19 cellular contexts compared by ENCODE assay signal in the genomic region with DNA sequence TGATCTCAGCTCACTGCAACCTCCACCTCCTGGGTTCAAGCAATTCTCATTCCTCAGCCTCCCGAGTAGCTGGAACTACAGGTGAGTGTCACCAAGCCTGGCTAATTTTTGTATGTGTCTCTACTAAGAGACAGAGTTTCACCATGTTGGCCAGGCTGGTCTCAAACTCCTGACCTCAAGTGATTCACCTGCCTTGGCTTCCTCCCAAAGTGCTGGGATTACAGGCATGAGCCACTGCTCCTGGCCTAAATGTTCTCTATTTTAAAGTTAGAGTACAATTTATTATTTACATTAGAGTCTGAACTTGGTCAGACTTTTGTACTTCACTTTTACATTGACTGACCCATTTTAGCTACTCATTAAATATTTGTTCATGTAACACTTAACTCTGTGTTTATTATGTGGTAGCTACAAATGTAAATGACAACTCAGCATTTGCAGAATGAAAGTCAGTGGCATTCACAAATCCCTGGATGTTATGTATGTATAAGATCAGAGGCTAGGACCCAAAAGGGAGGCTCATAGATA.
DNase-seq lines count a peak whose midpoint lies in the region; ATAC-seq, FAIRE-seq and TF ChIP-seq lines count a peak whose summit lies in the region.
"Had no signal": no experiment of that assay in that cellular context is flagged by ENCODE, and none has a peak within 500 bp of the region (broad histone marks: within the 10 kb centered on the region; RNA-seq: fewer than 3 reads in every experiment).

No MANE protein-coding gene starts in this region.

- peak overlapping the region; percentile 20; the same call in 1 of the 2 replicates for H2AFZ ChIP-seq in OCI-LY7 (ENCODE audit: low read length)
- H2AFZ ChIP-seq: GM23248 had no signal

- FAIRE-seq in pancreas (lab: Jason Lieb, UNC): no peak
- FAIRE-seq: A204.1, GM19239 had no signal

- H3K79me2 ChIP-seq in OCI-LY7 (ENCODE audit: insufficient read depth, low read depth, low read length): no peaks in the 10 kb centered on the region

- CTCF ChIA-PET in OCI-LY7 (lab: Charles Lee; ENCODE audit: unreplicated experiment): no interaction called here

- H3K4me1 ChIP-seq in OCI-LY7 (ENCODE audit: insufficient read depth, low read length, poor library complexity, severe bottlenecking): no peaks in the 10 kb centered on the region
- no peaks in the 10 kb centered on the region for H3K4me1 ChIP-seq in HAP-1
- no peaks in the 10 kb centered on the region for H3K4me1 ChIP-seq in pancreas

- H3K4me3 ChIP-seq in OCI-LY7 (ENCODE audit: low read depth, low read length, poor library complexity, severe bottlenecking) (no peak overlapping the region), dorsolateral prefrontal cortex (no peak overlapping the region), HAP-1 (no peak overlapping the region), pancreas (no peak overlapping the region)
- H3K4me3 ChIP-seq: GM23248 had no signal

- H4K20me1 ChIP-seq in OCI-LY7 (ENCODE audit: insufficient read depth, low read length): no peaks in the 10 kb centered on the region

- no peaks in the 10 kb centered on the region for H3K27me3 ChIP-seq in dorsolateral prefrontal cortex
- H3K27me3 ChIP-seq in HAP-1 (ENCODE audit: low read depth): no peaks in the 10 kb centered on the region
- no peaks in the 10 kb centered on the region for H3K27me3 ChIP-seq in pancreas

- H3K27ac ChIP-seq in OCI-LY7 (ENCODE audit: low read depth, low read length, poor library complexity, severe bottlenecking) (no peak overlapping the region), dorsolateral prefrontal cortex (peak overlapping the region in 44 of 59 donors; percentile 1 to 79 (median 48)), pancreas (no peak overlapping the region)
- H3K27ac ChIP-seq: GM23248, HL-60 had no signal

- H3K36me3 ChIP-seq in OCI-LY7 (ENCODE audit: insufficient read depth, low read length) (no peaks in the 10 kb centered on the region), HAP-1 (replicated peaks) (no peaks in the 10 kb centered on the region), pancreas (no peaks in the 10 kb centered on the region)

- DNase-seq in Daoy (ENCODE audit: low read depth) (peak; percentile 51), HT1080 (ENCODE audit: low read depth) (peak; percentile 12), OCI-LY7 (ENCODE audit: low spot score) (no peak), dorsolateral prefrontal cortex (no peak), HK-2 (ENCODE audit: unreplicated experiment) (no peak), HAP-1 (ENCODE audit: low spot score in 2 of 2) (no peak), pancreas (no peak)
- DNase-seq: C1 segment of cervical spinal cord; CD4-positive, alpha-beta T cell; DND-41; GF-D8; GM23248; H9; IMR-90; KBM-7 had no signal

- ATAC-seq in HG03097 (IDR thresholded peaks at IDR 0.05; ENCODE audit: low FRiP score, unreplicated experiment): no peak
- ATAC-seq in pancreas: no peak

- H3K9me2 ChIP-seq in OCI-LY7 (ENCODE audit: insufficient read depth, low read length): no peaks in the 10 kb centered on the region

- no peak overlapping the region for H3K4me2 ChIP-seq in OCI-LY7 (ENCODE audit: low read length)

- no TSS peak for BruUV-seq in OCI-LY7 (replicated peaks; lab: Mats Ljungman, UMichigan)

- POLR2A ChIA-PET in OCI-LY7 (lab: Charles Lee): interaction anchor here (0.5 to 2.0 kb wide), 3 partner anchors 10 to 104 kb away, joined by 3 to 7 read pairs (median 4); no protein-coding TSS in a partner anchor

- TF ChIP-seq CTCF in OCI-LY7 (conservative IDR thresholded peaks at IDR 0.05; ENCODE audit: low read length) (no peak), dorsolateral prefrontal cortex (IDR thresholded peaks at IDR 0.05 in 54 of 56, conservative IDR thresholded peaks at IDR 0.05 in 2 of 56; ENCODE audit: low read depth in 1 of 56, partially characterized antibody in 56 of 56) (no peak), pancreas (IDR thresholded peaks at IDR 0.05) (no peak)

- in situ Hi-C loops in HAP-1 (cut with MboI; ENCODE audit: low sequenced_read_pairs): no loop called here

- 67 to 72% methylated on average over 1 of the region's 1 CpG for WGBS in pancreas, 2 donors

- H3K9me3 ChIP-seq in OCI-LY7 (ENCODE audit: low read length) (no peaks in the 10 kb centered on the region), HAP-1 (no peaks in the 10 kb centered on the region), pancreas (no peaks in the 10 kb centered on the region)

- intact Hi-C loops in OCI-LY7 (cut with micrococcal nuclease; ENCODE audit: unreplicated experiment) (no loop called here), dorsolateral prefrontal cortex (cut with DNase I) (no loop called here), pancreas (cut with DNase I) (no loop called here)

Comparison
In these comparisons a context has a peak if more than half of its experiments do, and no peak if none do; other contexts are left out.
1. DNase-seq: peak in Daoy (single experiment) and HT1080 (single experiment); none in OCI-LY7 (single experiment), dorsolateral prefrontal cortex (0 of 10), HK-2 (single experiment), HAP-1 (0 of 2) and pancreas (0 of 6).
2. H3K27ac ChIP-seq: peak in dorsolateral prefrontal cortex (44 of 59); none in OCI-LY7 (single experiment) and pancreas (0 of 4).